35 cellular contexts compared by ENCODE assay signal in the genomic region with DNA sequence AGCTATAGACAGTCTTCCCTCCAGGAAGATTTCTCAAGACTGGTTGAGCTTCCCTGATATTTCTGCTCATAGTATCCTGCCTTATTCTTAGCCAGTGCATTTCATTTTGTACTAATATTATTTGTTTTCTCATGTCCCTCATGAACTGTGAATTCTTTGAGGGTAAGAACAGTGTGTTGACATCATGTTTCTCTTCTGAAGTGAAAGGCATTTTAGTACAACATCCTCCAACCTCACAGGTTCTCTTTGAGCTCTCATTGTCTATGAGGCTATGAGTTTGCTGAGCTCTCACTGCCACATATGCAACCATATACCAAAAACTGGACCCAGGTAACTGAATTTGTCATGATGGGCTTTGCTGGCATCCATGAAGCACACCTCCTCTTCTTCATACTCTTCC. TPM values are rescaled to one million over a fixed set of nuclear protein-coding genes. Genes with fewer than 3 reads are reported as not detected.
"Had no signal": no experiment of that assay in that cellular context is flagged by ENCODE, and none has a peak within 500 bp of the region (broad histone marks: within the 10 kb centered on the region; RNA-seq: fewer than 3 reads in every experiment).

A gene with protein sequence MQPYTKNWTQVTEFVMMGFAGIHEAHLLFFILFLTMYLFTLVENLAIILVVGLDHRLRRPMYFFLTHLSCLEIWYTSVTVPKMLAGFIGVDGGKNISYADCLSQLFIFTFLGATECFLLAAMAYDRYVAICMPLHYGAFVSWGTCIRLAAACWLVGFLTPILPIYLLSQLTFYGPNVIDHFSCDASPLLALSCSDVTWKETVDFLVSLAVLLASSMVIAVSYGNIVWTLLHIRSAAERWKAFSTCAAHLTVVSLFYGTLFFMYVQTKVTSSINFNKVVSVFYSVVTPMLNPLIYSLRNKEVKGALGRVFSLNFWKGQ (plus strand): TSS at position 301 of the 400 bp plus-strand sequence. CDS start 0 bp downstream, at position 301.

- DNase-seq: activated CD4-positive, alpha-beta T cell treated with anti-CD3 and anti-CD28 coated beads, Interleukin-2, amount 10 ng/mL, durations not matched to agents 24 days and 14 days; activated CD4-positive, alpha-beta T cell treated with anti-CD3 and anti-CD28 coated beads, Interleukin-2, amount 50 U/mL, for 4 hours; activated CD8-positive, alpha-beta T cell treated with anti-CD3 and anti-CD28 coated beads for 36 hours; activated effector memory CD4-positive, alpha-beta T cell treated with anti-CD3 and anti-CD28 coated beads, Interleukin-2, amount 50 U/mL, for 16 hours; activated naive CD4-positive, alpha-beta T cell; activated naive CD4-positive, alpha-beta T cell treated with anti-CD3 and anti-CD28 coated beads, Interleukin-2, amount 50 U/mL, for 16 hours; activated naive CD8-positive, alpha-beta T cell treated with anti-CD3 and anti-CD28 coated beads, Interleukin-2, amount 10 ng/mL, durations not matched to agents 7 days and 5 days; activated T-cell treated with anti-CD3 and anti-CD28 coated beads, Interleukin-2, amount 50 U/mL, for 1 hour; activated T-cell treated with anti-CD3 and anti-CD28 coated beads, Interleukin-2, amount 50 U/mL, for 72 hours; amygdala; Kasumi-1; KG1; MG63; NCI-H1048; NCI-H1105 treated with DMSO at 0.1 percent for 48 hours; NCI-H1436; NCI-H1694; NCI-H1930; NCI-H2081 treated with DMSO at 0.1 percent for 48 hours; NCI-H226; NCI-H524 treated with DMSO at 0.1 percent for 48 hours; SHP77; SJCRH30; T1000 had no signal

- H3K9me3 ChIP-seq: MG63, SJCRH30 had no signal

- H3K27me3 ChIP-seq: MG63, SJCRH30 had no signal

- ATAC-seq: activated CD8-positive, alpha-beta T cell treated with anti-CD3 and anti-CD28 coated beads for 36 hours; activated T-cell treated with anti-CD3 and anti-CD28 coated beads, Interleukin-2, amount 50 U/mL, for 72 hours; activated T-helper 17 cell treated with anti-CD3 and anti-CD28 coated beads, Interleukin-2, amount 50 U/mL, for 72 hours; Panc1 had no signal

- FAIRE-seq: astrocyte, bronchial epithelial cell had no signal

- H3K4me3 ChIP-seq: MG63, SJCRH30, SK-N-MC had no signal

- H3K27ac ChIP-seq: SJCRH30, SK-N-MC had no signal

- H3K36me3 ChIP-seq: MG63, SJCRH30 had no signal

RNA-seq across cellular contexts. Expression of the gene that starts here (rescaled TPM):
- total RNA-seq: activated CD4-positive, alpha-beta T cell treated with anti-CD3 and anti-CD28 coated beads, Interleukin-2, amount 10 ng/mL, durations not matched to agents 24 days and 14 days; activated CD8-positive, alpha-beta memory T cell treated with anti-CD3 and anti-CD28 coated beads for 36 hours; activated CD8-positive, alpha-beta T cell treated with anti-CD3 and anti-CD28 coated beads for 36 hours; activated naive CD8-positive, alpha-beta T cell treated with anti-CD3 and anti-CD28 coated beads, Interleukin-2, amount 10 ng/mL, durations not matched to agents 7 days and 5 days; activated T-cell treated with anti-CD3 and anti-CD28 coated beads, Interleukin-2, amount 50 U/mL, for 72 hours; astrocyte; bronchial epithelial cell; NCI-H460; RPMI7951; SJCRH30; T-helper 1 cell treated with Interleukin-12 subunit alpha and Interleukin-12 subunit beta and Interleukin-4 antibody, amounts not matched to agents 30 ng/mL and 1 ng/mL, for 36 hours; T-helper 2 cell treated with Interferon-gamma antibody and Interleukin-4, amounts not matched to agents 100 ng/mL and 5 ng/mL, for 36 hours had no signal
- polyA plus RNA-seq: adipose tissue had no signal
